1 cellular context compared by ENCODE assay signal in genomic region chr3:191774485-191774884, GRCh38.
TF ChIP-seq lines count a peak whose summit lies in the region.

No MANE protein-coding gene starts in this region.

TF ChIP-seq in GM23338, 12 proteins besides CTCF, POLR2A, EP300 and RAD21 (continued from another document):
- TF ChIP-seq ETS1 (IDR thresholded peaks at IDR 0.05) (no peak), ZNF331 (CRISPR knock-in tag; IDR thresholded peaks at IDR 0.05; ENCODE audit: low read depth) (no peak)
TF ChIP-seq in GM23338: peak in this region for 0.
